1 cellular context compared by ENCODE assay signal in genomic region chr14:23580152-23580926, GRCh38.
TF ChIP-seq lines count a peak whose summit lies in the region.

No MANE protein-coding gene starts in this region.

TF ChIP-seq in HepG2, 621 proteins besides CTCF, POLR2A, EP300 and RAD21 (continued from another document and continues in another):
- peak; percentile 71; the same call in 1 of the 2 replicates for TF ChIP-seq SNAPC4 (CRISPR knock-in tag; IDR thresholded peaks at IDR 0.05)
- no peak for TF ChIP-seq ZMYM4 (CRISPR knock-in tag; IDR thresholded peaks at IDR 0.05)
- 0 out of 2 replicates have a peak, but pooled peaks have one; percentile 16 for TF ChIP-seq ZNF747 (CRISPR knock-in tag; IDR thresholded peaks at IDR 0.05; ENCODE audit: borderline replicate concordance)
- no peak for TF ChIP-seq GRHL1 (CRISPR knock-in tag; conservative IDR thresholded peaks at IDR 0.05)
- peak; percentile 46; the same call in 1 of the 2 replicates for TF ChIP-seq HOXA3 (CRISPR knock-in tag; IDR thresholded peaks at IDR 0.05)
- TF ChIP-seq POLR2AphosphoS5 (IDR thresholded peaks at IDR 0.05; ENCODE audit: low read depth, low read length) = peak; percentile 61; the same call in 1 of the 2 replicates
- TF ChIP-seq ZNF749 (CRISPR knock-in tag; IDR thresholded peaks at IDR 0.05; ENCODE audit: borderline replicate concordance) = 0 out of 2 replicates have a peak, but pooled peaks have one; percentile 76
- no peak for TF ChIP-seq FOXO4 (CRISPR knock-in tag; conservative IDR thresholded peaks at IDR 0.05)
- peak; percentile 99 for TF ChIP-seq PCBP1 (IDR thresholded peaks at IDR 0.05; ENCODE audit: borderline replicate concordance, low read depth, low read length)
- peak; percentile 80 for TF ChIP-seq TAF15 (IDR thresholded peaks at IDR 0.05; ENCODE audit: low read depth, low read length, poor library complexity, severe bottlenecking)
- TF ChIP-seq PRPF4 (IDR thresholded peaks at IDR 0.05; ENCODE audit: low read depth, low read length, poor library complexity, severe bottlenecking) = peak; percentile 82
- peak; percentile 45; the same call in 1 of the 2 replicates for TF ChIP-seq CSRNP1 (CRISPR knock-in tag; IDR thresholded peaks at IDR 0.05)
- TF ChIP-seq SNAPC2 (CRISPR knock-in tag; IDR thresholded peaks at IDR 0.05) = peak; percentile 79; the same call in 1 of the 2 replicates
- peak; percentile 63; the same call in 1 of the 2 replicates for TF ChIP-seq ZNF768 (CRISPR knock-in tag; IDR thresholded peaks at IDR 0.05)
- peak; percentile 86 for TF ChIP-seq HNRNPH1 (optimal IDR thresholded peaks at IDR 0.05; ENCODE audit: low read depth, low read length)
- 0 out of 2 replicates have a peak, but pooled peaks have one; percentile 15 for TF ChIP-seq ZNF543 (CRISPR knock-in tag; IDR thresholded peaks at IDR 0.05)
- TF ChIP-seq TARDBP (CRISPR knock-in tag; IDR thresholded peaks at IDR 0.05) = peak; percentile 30; the same call in 1 of the 2 replicates
- peak; percentile 57; the same call in 1 of the 2 replicates for TF ChIP-seq POLR2G (IDR thresholded peaks at IDR 0.05; ENCODE audit: low read depth, low read length)
- no peak for TF ChIP-seq ATF5 (CRISPR knock-in tag; IDR thresholded peaks at IDR 0.05; ENCODE audit: low read depth)
- TF ChIP-seq TFDP1 (CRISPR knock-in tag; IDR thresholded peaks at IDR 0.05; ENCODE audit: borderline replicate concordance) = 0 out of 2 replicates have a peak, but pooled peaks have one; percentile 32
- peak; percentile 73 for TF ChIP-seq AGO2 (optimal IDR thresholded peaks at IDR 0.05; ENCODE audit: low read depth, low read length)
- TF ChIP-seq ZNF687 (CRISPR knock-in tag; IDR thresholded peaks at IDR 0.05) = peak; percentile 57
- peak; percentile 32 for TF ChIP-seq HNRNPLL (IDR thresholded peaks at IDR 0.05; ENCODE audit: low read depth, low read length, poor library complexity, severe bottlenecking)
- peak; percentile 49; the same call in 1 of the 2 replicates for TF ChIP-seq BORCS8-MEF2B (CRISPR knock-in tag; IDR thresholded peaks at IDR 0.05)
- peak; percentile 17; the same call in 1 of the 2 replicates for TF ChIP-seq ZSCAN21 (CRISPR knock-in tag; IDR thresholded peaks at IDR 0.05; ENCODE audit: borderline replicate concordance)
- peak; percentile 49; the same call in 1 of the 2 replicates for TF ChIP-seq ZNF891 (CRISPR knock-in tag; IDR thresholded peaks at IDR 0.05)
- no peak for TF ChIP-seq CEBPG (CRISPR knock-in tag; IDR thresholded peaks at IDR 0.05)
- TF ChIP-seq GABPB1 (CRISPR knock-in tag; IDR thresholded peaks at IDR 0.05) = peak; percentile 30; the same call in 1 of the 2 replicates
- TF ChIP-seq ZNF737 (CRISPR knock-in tag; IDR thresholded peaks at IDR 0.05; ENCODE audit: borderline replicate concordance) = peak; percentile 60; the same call in 1 of the 2 replicates
- TF ChIP-seq SAFB2 (CRISPR knock-in tag; IDR thresholded peaks at IDR 0.05; ENCODE audit: borderline replicate concordance, low read depth) = 0 out of 2 replicates have a peak, but pooled peaks have one; percentile 28
- TF ChIP-seq SPEN (CRISPR knock-in tag; IDR thresholded peaks at IDR 0.05; ENCODE audit: low read depth) = 0 out of 2 replicates have a peak, but pooled peaks have one; percentile 18
- peak; percentile 78; the same call in 1 of the 2 replicates for TF ChIP-seq MTA1 (CRISPR knock-in tag; IDR thresholded peaks at IDR 0.05; ENCODE audit: borderline replicate concordance)
- no peak for TF ChIP-seq POGZ (CRISPR knock-in tag; IDR thresholded peaks at IDR 0.05)
- peak; percentile 79 for TF ChIP-seq AGO1 (IDR thresholded peaks at IDR 0.05; ENCODE audit: low read depth, low read length, poor library complexity, severe bottlenecking)
- TF ChIP-seq ZFP37 (CRISPR knock-in tag; IDR thresholded peaks at IDR 0.05; ENCODE audit: borderline replicate concordance) = no peak
- TF ChIP-seq MAZ (IDR thresholded peaks at IDR 0.05; ENCODE audit: borderline replicate concordance, low read depth, low read length) = no peak
- peak; percentile 7; the same call in 1 of the 2 replicates for TF ChIP-seq MAZ (CRISPR knock-in tag; IDR thresholded peaks at IDR 0.05; ENCODE audit: low read depth)
- TF ChIP-seq ZNF207 (IDR thresholded peaks at IDR 0.05; ENCODE audit: borderline replicate concordance) = no peak
- TF ChIP-seq JUND (CRISPR knock-in tag; IDR thresholded peaks at IDR 0.05) = 0 out of 2 replicates have a peak, but pooled peaks have one; percentile 50
- peak; percentile 64; the same call in 1 of the 2 replicates for TF ChIP-seq NRL (CRISPR knock-in tag; IDR thresholded peaks at IDR 0.05; ENCODE audit: borderline replicate concordance)
- 0 out of 2 replicates have a peak, but pooled peaks have one; percentile 39 for TF ChIP-seq BRD4 (CRISPR knock-in tag; IDR thresholded peaks at IDR 0.05)
- TF ChIP-seq DNMT1 (CRISPR knock-in tag; IDR thresholded peaks at IDR 0.05) = peak; percentile 73; the same call in 1 of the 2 replicates
- peak; percentile 62; the same call in 1 of the 2 replicates for TF ChIP-seq PITX1 (CRISPR knock-in tag; IDR thresholded peaks at IDR 0.05)
- TF ChIP-seq ERF (CRISPR knock-in tag; IDR thresholded peaks at IDR 0.05) = peak; percentile 31; the same call in 1 of the 2 replicates
- no peak for TF ChIP-seq CERS6 (CRISPR knock-in tag; IDR thresholded peaks at IDR 0.05)
- TF ChIP-seq REPIN1 (CRISPR knock-in tag; IDR thresholded peaks at IDR 0.05; ENCODE audit: borderline replicate concordance, low read depth) = no peak
